Comparison of ENCODE assay signal across 1 cellular context in genomic region chr1:6727535-6727934, GRCh38.
TF ChIP-seq lines count a peak whose summit lies in the region.

No MANE protein-coding gene starts in this region.

TF ChIP-seq in HEK293, 187 proteins besides CTCF, POLR2A, EP300 and RAD21 (continued from another document):
- TF ChIP-seq ZNF280C (tag by site-specific recombination; IDR thresholded peaks at IDR 0.05) (no peak), ZBTB1 (tag by site-specific recombination; IDR thresholded peaks at IDR 0.05) (no peak), ZEB2 (tag by site-specific recombination; IDR thresholded peaks at IDR 0.05) (no peak), ZNF791 (tag by site-specific recombination; IDR thresholded peaks at IDR 0.05) (no peak), ZNF521 (tag by site-specific recombination; IDR thresholded peaks at IDR 0.05) (no peak)
- TF ChIP-seq, protein P1, sequence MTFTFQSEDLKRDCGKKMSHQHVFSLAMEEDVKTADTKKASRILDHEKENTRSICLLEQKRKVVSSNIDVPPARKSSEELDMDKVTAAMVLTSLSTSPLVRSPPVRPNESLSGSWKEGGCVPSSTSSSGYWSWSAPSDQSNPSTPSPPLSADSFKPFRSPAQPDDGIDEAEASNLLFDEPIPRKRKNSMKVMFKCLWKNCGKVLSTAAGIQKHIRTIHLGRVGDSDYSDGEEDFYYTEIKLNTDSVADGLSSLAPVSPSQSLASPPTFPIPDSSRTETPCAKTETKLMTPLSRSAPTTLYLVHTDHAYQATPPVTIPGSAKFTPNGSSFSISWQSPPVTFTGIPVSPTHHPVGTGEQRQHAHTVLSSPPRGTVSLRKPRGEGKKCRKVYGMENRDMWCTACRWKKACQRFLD (tag by site-specific recombination; IDR thresholded peaks at IDR 0.05), result no peak
